6 cellular contexts compared by ENCODE assay signal in the genomic region with DNA sequence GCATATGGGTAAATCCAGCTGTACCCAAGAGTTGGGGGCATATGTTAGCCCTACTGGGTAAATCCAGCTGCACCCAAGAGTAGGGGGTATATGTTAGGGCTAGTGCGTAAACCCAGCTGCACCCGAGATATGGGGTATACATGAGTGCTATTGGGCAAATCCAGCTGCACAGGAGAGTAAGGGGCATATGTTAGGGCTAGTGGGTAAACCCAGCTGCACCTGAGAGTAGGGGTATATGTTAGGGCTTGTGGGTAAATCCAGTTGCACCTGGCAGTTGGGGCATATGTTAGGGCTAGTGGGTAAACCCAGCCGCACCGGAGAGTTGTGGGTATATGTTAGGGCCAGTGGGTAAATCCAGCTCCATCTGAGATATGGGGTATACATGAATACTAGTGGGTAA.
"Had no signal": no experiment of that assay in that cellular context is flagged by ENCODE, and none has a peak within 500 bp of the region (broad histone marks: within the 10 kb centered on the region; RNA-seq: fewer than 3 reads in every experiment).

No MANE protein-coding gene starts in this region.

- H3K4me3 Mint-ChIP-seq: GM23338, H9, IgD-negative memory B cell had no signal

- H3K9me3 Mint-ChIP-seq: GM23338, H9, IgD-negative memory B cell had no signal

- H3K27ac Mint-ChIP-seq: GM23338, IgD-negative memory B cell had no signal

- H3K27ac ChIP-seq: HL-60 had no signal

- H3K4me3 ChIP-seq: GM23338 had no signal

- H3K4me2 ChIP-seq: GM23338 had no signal

- H3K27me3 Mint-ChIP-seq: IgD-negative memory B cell had no signal

- DNase-seq: H9, HCEC 1CT, KBM-7 had no signal

- ATAC-seq: GM23338 had no signal

- H2AFZ ChIP-seq: GM23338 had no signal

- H3K4me1 Mint-ChIP-seq: H9, IgD-negative memory B cell had no signal
